19 cellular contexts compared by ENCODE assay signal in the genomic region with DNA sequence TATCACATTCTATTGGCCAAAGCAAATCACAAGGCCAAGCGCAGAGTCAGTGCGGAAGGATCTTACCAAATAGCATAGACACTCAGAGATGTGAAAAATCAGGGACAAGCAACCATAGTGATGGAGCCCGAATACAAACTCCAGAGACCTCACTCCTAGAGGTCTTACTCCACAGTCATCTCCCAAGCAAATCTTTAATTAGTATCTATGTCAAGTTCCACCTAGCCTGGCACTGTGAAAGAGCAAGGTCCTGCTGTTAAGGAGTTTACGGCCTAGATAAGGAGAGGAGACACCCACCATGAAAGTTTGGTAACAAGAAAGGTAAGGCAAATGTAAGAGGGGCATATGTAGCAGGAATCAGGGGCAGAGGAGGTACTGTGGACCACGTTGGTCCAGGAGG. TPM values are rescaled to one million over a fixed set of nuclear protein-coding genes. Genes with fewer than 3 reads are reported as not detected.
DNase-seq lines count a peak whose midpoint lies in the region; ATAC-seq, FAIRE-seq and TF ChIP-seq lines count a peak whose summit lies in the region.
"Had no signal": no experiment of that assay in that cellular context is flagged by ENCODE, and none has a peak within 500 bp of the region (broad histone marks: within the 10 kb centered on the region; RNA-seq: fewer than 3 reads in every experiment).

No MANE protein-coding gene starts in this region.

- H3K27ac ChIP-seq in breast epithelium: no peak overlapping the region
- no peak overlapping the region for H3K27ac ChIP-seq in endodermal cell (ENCODE audit: low read depth, low read length)
- H3K27ac ChIP-seq: 22Rv1 had no signal

- FAIRE-seq in urothelium cell line (lab: Jason Lieb, UNC): peak; percentile 61
- FAIRE-seq: HepG2, HTR-8/SVneo had no signal

- POLR2A ChIA-PET in MCF 10A (lab: Yijun Ruan, JAX): interaction anchor here (1.0 kb wide), 1 partner anchor 9 kb away, joined by 3 read pairs; no protein-coding TSS in a partner anchor

- H3K4me1 ChIP-seq in breast epithelium (no peaks in the 10 kb centered on the region), endodermal cell (ENCODE audit: control insufficient read depth, insufficient read depth, low read length) (no peaks in the 10 kb centered on the region), mucosa of descending colon (ENCODE audit: low read depth) (peaks cover 7% of the 10 kb centered on the region)

- TF ChIP-seq CTCF in MCF 10A (IDR thresholded peaks at IDR 0.05; ENCODE audit: unreplicated experiment) (no peak), breast epithelium (IDR thresholded peaks at IDR 0.05) (no peak), endodermal cell (conservative IDR thresholded peaks at IDR 0.05) (no peak), mucosa of descending colon (IDR thresholded peaks at IDR 0.05) (no peak)

- H3K27me3 Mint-ChIP-seq in MCF 10A (ENCODE audit: insufficient read depth, unreplicated experiment) (peaks cover 15% of the 10 kb centered on the region), endodermal cell (ENCODE audit: insufficient read depth) (peaks cover 8% of the 10 kb centered on the region)

- CTCF ChIA-PET in MCF 10A (lab: Yijun Ruan, JAX): interaction anchor here (1.0 kb wide), 1 partner anchor 314 kb away, joined by 3 read pairs; no protein-coding TSS in a partner anchor

- intact Hi-C loops in MCF 10A (cut with micrococcal nuclease) (no loop called here), breast epithelium (cut with DNase I; ENCODE audit: low total_unique reads) (no loop called here), mucosa of descending colon (cut with DNase I, micrococcal nuclease) (no loop called here)

- H3K36me3 Mint-ChIP-seq in MCF 10A (ENCODE audit: insufficient read depth, unreplicated experiment) (no peaks in the 10 kb centered on the region), endodermal cell (ENCODE audit: low read depth) (no peaks in the 10 kb centered on the region)
- H3K36me3 Mint-ChIP-seq: CD14-positive monocyte; CD8-positive, alpha-beta memory T cell had no signal

- H3K36me3 ChIP-seq in breast epithelium (no peaks in the 10 kb centered on the region), endodermal cell (ENCODE audit: control insufficient read depth, insufficient read depth, low read length) (no peaks in the 10 kb centered on the region), mucosa of descending colon (ENCODE audit: low read depth) (no peaks in the 10 kb centered on the region)

- 93 to 100% methylated on average over 3 to 5 of the region's 5 CpGs for WGBS in endodermal cell (ENCODE audit: insufficient coverage in 1 of 2, insufficient read length in 1 of 2), 2 experiments

- H3K27ac Mint-ChIP-seq in MCF 10A (ENCODE audit: low read depth, unreplicated experiment) (peak overlapping the region; percentile 17), endodermal cell (peak overlapping the region; percentile 4)
- H3K27ac Mint-ChIP-seq: CD8-positive, alpha-beta memory T cell; H9 had no signal

- H3K27me3 ChIP-seq in breast epithelium (no peaks in the 10 kb centered on the region), endodermal cell (ENCODE audit: control insufficient read depth, insufficient read depth, low read length, poor library complexity, severe bottlenecking) (no peaks in the 10 kb centered on the region)

- H3K9me3 ChIP-seq in breast epithelium (no peaks in the 10 kb centered on the region), endodermal cell (ENCODE audit: control insufficient read depth, low read length) (no peaks in the 10 kb centered on the region), mucosa of descending colon (no peaks in the 10 kb centered on the region)
- H3K9me3 ChIP-seq: Caco-2 had no signal

- H3K4me3 ChIP-seq in breast epithelium (no peak overlapping the region), endodermal cell (ENCODE audit: low read length) (no peak overlapping the region), mucosa of descending colon (no peak overlapping the region)

- no peak overlapping the region for H3K9ac ChIP-seq in endodermal cell (ENCODE audit: extremely low read depth, low read length, poor library complexity, severe bottlenecking)

- no TSS peak for BruUV-seq in MCF 10A (replicated peaks; lab: Mats Ljungman, UMichigan)

- no peak for DNase-seq in MCF 10A (ENCODE audit: unreplicated experiment)
- DNase-seq in breast epithelium (ENCODE audit: low spot score in 2 of 2): no peak
- DNase-seq in endodermal cell: no peak
- peak in 1 of 3 donors; percentile 44 for DNase-seq in mucosa of descending colon
- no peak for DNase-seq in urothelium cell line (ENCODE audit: low spot score)
- no peak for DNase-seq in NCI-H187 treated with DMSO at 0.1 percent for 48 hours (lab: John Stamatoyannopoulos, UW)
- DNase-seq: Caco-2; CD8-positive, alpha-beta memory T cell; DND-41; GDM1; H9 had no signal

- H3K9me3 Mint-ChIP-seq in MCF 10A (ENCODE audit: unreplicated experiment) (no peaks in the 10 kb centered on the region), endodermal cell (peaks cover 12% of the 10 kb centered on the region)
- H3K9me3 Mint-ChIP-seq: CD8-positive, alpha-beta memory T cell; H9 had no signal

- ATAC-seq in mucosa of descending colon (peak; percentile 81), HG02852 (IDR thresholded peaks at IDR 0.05; ENCODE audit: unreplicated experiment) (no peak), GM18907 (IDR thresholded peaks at IDR 0.05; ENCODE audit: unreplicated experiment) (no peak)

- no peak for TF ChIP-seq POLR2A in breast epithelium (IDR thresholded peaks at IDR 0.05)

- H3K4me1 Mint-ChIP-seq in MCF 10A (ENCODE audit: insufficient read depth, unreplicated experiment): peaks cover 6% of the 10 kb centered on the region
- peaks cover 18% of the 10 kb centered on the region for H3K4me1 Mint-ChIP-seq in endodermal cell
- H3K4me1 Mint-ChIP-seq: CD8-positive, alpha-beta memory T cell had no signal

- H3K4me3 Mint-ChIP-seq in MCF 10A (ENCODE audit: unreplicated experiment) (no peak overlapping the region), endodermal cell (no peak overlapping the region)
- H3K4me3 Mint-ChIP-seq: CD14-positive monocyte; CD8-positive, alpha-beta memory T cell; H9 had no signal

RNA-seq across cellular contexts. Expression of a gene that starts 7.4 kb away (rescaled TPM):
- total RNA-seq in MCF 10A (2022) (not detected in 2 replicates), breast epithelium (10 to 100 TPM; 11.9 to 43.6 (median 42.4) TPM), endodermal cell (10 to 100 TPM; 24.8 to 37.2 TPM), mucosa of descending colon (100 to 1,000 TPM in 2 of 3 donors, 10 to 100 TPM in 1; 90.4 to 190 (median 128) TPM)
- 7.1 TPM for polyA plus RNA-seq in endodermal cell (2013, experiment 1 of 2)
- polyA plus RNA-seq in endodermal cell (2013, experiment 2 of 2): 4.6 TPM
- total RNA-seq: A673; CD8-positive, alpha-beta memory T cell had no signal
- polyA plus RNA-seq: BJ, CD14-positive monocyte had no signal

RNA-seq across cellular contexts. Expression of a gene that starts 38.8 kb away (rescaled TPM):
- 103 and 110 TPM in 2 replicates for total RNA-seq in MCF 10A (2022)
- total RNA-seq in breast epithelium: 100 to 1,000 TPM; 232 to 256 (median 238) TPM
- 10 to 100 TPM; 43.2 to 86.2 TPM for total RNA-seq in endodermal cell
- polyA plus RNA-seq in endodermal cell (2013, experiment 1 of 2): 39.7 TPM
- 37.7 TPM for polyA plus RNA-seq in endodermal cell (2013, experiment 2 of 2)
- 100 to 1,000 TPM; 166 to 237 (median 211) TPM for total RNA-seq in mucosa of descending colon

Comparison
In these comparisons a context has a peak if more than half of its experiments do, and no peak if none do; other contexts are left out.
1. RNA of a gene that starts 7.4 kb away (total RNA-seq): 90.4 to 190 TPM in mucosa of descending colon, 11.9 to 43.6 TPM in breast epithelium and 24.8 to 37.2 TPM in endodermal cell; not detected in MCF 10A; every median in the first group is over 10 times any median in the second.